In the genomic region with DNA sequence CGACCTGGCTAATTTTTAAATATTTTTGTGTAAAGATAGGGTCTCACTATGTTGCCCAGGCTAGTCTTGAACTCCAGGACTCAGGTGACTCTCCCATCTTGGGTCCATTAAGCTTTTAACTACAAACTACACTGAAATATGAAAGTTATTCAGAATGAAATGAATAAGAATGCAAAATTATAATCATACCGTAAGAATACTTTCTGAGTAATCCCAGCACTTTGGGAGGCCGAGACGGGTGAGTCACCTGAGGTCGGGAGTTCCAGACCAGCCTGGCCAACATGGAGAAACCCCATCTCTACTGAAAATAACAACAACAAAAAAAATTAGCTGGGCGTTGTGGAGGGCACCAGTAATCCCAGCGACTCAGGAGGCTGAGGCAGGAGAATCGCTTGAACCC, we compare ENCODE assay signal across 17 cellular contexts. TPM values are rescaled to one million over a fixed set of nuclear protein-coding genes. Genes with fewer than 3 reads are reported as not detected.
DNase-seq lines count a peak whose midpoint lies in the region; ATAC-seq and TF ChIP-seq lines count a peak whose summit lies in the region.
"Had no signal": no experiment of that assay in that cellular context is flagged by ENCODE, and none has a peak within 500 bp of the region (broad histone marks: within the 10 kb centered on the region; RNA-seq: fewer than 3 reads in every experiment).

No MANE protein-coding gene starts in this region.

- in situ Hi-C loops in GM13976 (cut with MboI; ENCODE audit: low sequenced_read_pairs, unreplicated experiment): no loop called here

- ATAC-seq in activated naive CD4-positive, alpha-beta T cell treated with anti-CD3 and anti-CD28 coated beads, Interleukin-2, amount 50 U/mL, for 72 hours: peak; percentile 49 to 70

- H3K9me3 Mint-ChIP-seq in activated naive CD4-positive, alpha-beta T cell treated with anti-CD3 and anti-CD28 coated beads, Interleukin-2, amount 50 U/mL, for 72 hours: no peaks in the 10 kb centered on the region
- H3K9me3 Mint-ChIP-seq: IgD-negative memory B cell, nephron had no signal

- H3K27ac Mint-ChIP-seq in activated naive CD4-positive, alpha-beta T cell treated with anti-CD3 and anti-CD28 coated beads, Interleukin-2, amount 50 U/mL, for 72 hours: peak overlapping the region in 1 of 2 donors; percentile 86
- H3K27ac Mint-ChIP-seq: IgD-negative memory B cell, nephron had no signal

- H3K36me3 Mint-ChIP-seq in activated naive CD4-positive, alpha-beta T cell treated with anti-CD3 and anti-CD28 coated beads, Interleukin-2, amount 50 U/mL, for 72 hours: no peaks in the 10 kb centered on the region
- H3K36me3 Mint-ChIP-seq: IgD-negative memory B cell had no signal

- no peak for TF ChIP-seq CTCF in GM13976 (IDR thresholded peaks at IDR 0.05; ENCODE audit: borderline replicate concordance, control extremely low read depth, extremely low read depth, insufficient read depth, missing control alignments)

- DNase-seq in activated naive CD4-positive, alpha-beta T cell treated with anti-CD3 and anti-CD28 coated beads, Interleukin-2, amount 50 U/mL, for 72 hours (ENCODE audit: low spot score in 2 of 2): peak; percentile 39 to 52
- DNase-seq in activated naive CD4-positive, alpha-beta T cell (lab: John Stamatoyannopoulos, UW): no peak
- peak; percentile 53 for DNase-seq in NCI-H226
- peak; percentile 46 for DNase-seq in dedifferentiated amniotic fluid mesenchymal stem cell (ENCODE audit: extremely low spot score)
- peak in 2 of 3 donors; percentile 30 to 38 for DNase-seq in stimulated activated CD4-positive, alpha-beta T cell treated with anti-CD3 and anti-CD28 coated beads, TNF-alpha, amount 100 ng/mL, for 48 hours (ENCODE audit: low read depth in 3 of 3)
- no peak for DNase-seq in SHP77 (lab: John Stamatoyannopoulos, UW)
- DNase-seq in midbrain (lab: John Stamatoyannopoulos, UW): no peak
- no peak for DNase-seq in GM13976 (ENCODE audit: low spot score)
- DNase-seq: BE2C, dermis blood vessel endothelial cell, esophagus squamous epithelium, NCI-H1092 treated with DMSO at 0.1 percent for 48 hours, retina, SHP77 treated with DMSO at 0.1 percent for 48 hours had no signal

RNA-seq across cellular contexts. Expression of a gene that starts 1.1 kb away (rescaled TPM):
- total RNA-seq in activated naive CD4-positive, alpha-beta T cell treated with anti-CD3 and anti-CD28 coated beads, Interleukin-2, amount 50 U/mL, for 72 hours: not detected
- total RNA-seq: dermis blood vessel endothelial cell, H1 had no signal

RNA-seq across cellular contexts. Expression of a gene that starts 7.9 kb away (rescaled TPM):
- not detected for total RNA-seq in activated naive CD4-positive, alpha-beta T cell treated with anti-CD3 and anti-CD28 coated beads, Interleukin-2, amount 50 U/mL, for 72 hours
- total RNA-seq: dermis blood vessel endothelial cell, esophagus squamous epithelium, H1 had no signal

Comparison
In these comparisons a context has a peak if more than half of its experiments do, and no peak if none do; other contexts are left out.
1. DNase-seq: peak in activated naive CD4-positive, alpha-beta T cell treated with anti-CD3 and anti-CD28 coated beads, Interleukin-2, amount 50 U/mL, for 72 hours (2 of 2), NCI-H226 (single experiment), dedifferentiated amniotic fluid mesenchymal stem cell (single experiment) and stimulated activated CD4-positive, alpha-beta T cell treated with anti-CD3 and anti-CD28 coated beads, TNF-alpha, amount 100 ng/mL, for 48 hours (2 of 3); none in activated naive CD4-positive, alpha-beta T cell (0 of 4), SHP77 (0 of 2), midbrain (single experiment) and GM13976 (single experiment).